8 cellular contexts compared by ENCODE assay signal in the genomic region with DNA sequence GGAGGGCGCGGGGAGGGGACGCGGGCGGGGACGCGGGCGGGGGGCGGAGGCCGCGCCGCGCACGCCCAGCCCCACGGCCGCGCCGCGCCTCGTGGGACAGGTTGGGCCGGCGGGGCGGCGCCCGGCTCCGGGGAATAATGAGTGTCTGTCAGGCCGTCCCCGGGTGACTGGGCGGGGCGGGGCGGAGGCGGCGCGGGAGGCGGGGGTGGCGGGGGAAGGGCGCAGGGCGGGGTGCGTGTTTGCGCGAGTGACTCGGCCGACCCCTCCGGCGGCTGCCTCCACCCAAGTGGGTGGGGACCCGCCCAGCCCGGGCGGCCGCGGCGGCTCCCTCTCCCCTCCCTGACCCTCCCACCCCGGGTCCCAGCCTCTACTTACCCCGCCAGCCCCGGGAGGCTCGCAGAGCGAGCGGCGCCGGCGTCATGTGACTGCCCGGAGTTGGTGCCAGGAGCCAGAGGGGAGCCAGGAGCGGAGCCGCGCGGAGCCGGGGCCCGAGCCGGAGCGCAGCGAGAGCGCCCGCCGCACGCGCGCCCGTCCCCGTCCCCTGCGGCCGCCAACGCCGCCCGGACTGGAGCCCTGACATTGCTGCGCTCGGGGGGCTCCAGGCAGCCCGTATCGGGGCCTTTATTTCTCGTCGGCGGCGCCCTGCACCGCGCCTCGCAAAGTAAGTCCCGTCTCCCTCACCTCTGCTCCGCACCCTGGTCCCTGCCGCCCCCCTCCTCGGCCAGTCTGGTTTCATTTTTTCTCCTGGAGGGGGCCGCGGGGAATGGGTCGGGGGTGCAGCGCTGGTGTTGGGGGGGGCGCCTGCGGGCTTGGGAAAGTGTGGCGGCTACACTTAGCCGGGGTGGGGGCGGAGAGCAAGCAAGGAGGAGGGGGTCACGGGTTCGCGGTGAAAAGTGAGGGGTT. TPM values are rescaled to one million over a fixed set of nuclear protein-coding genes. Genes with fewer than 3 reads are reported as not detected.
DNase-seq lines count a peak whose midpoint lies in the region; ATAC-seq and TF ChIP-seq lines count a peak whose summit lies in the region.

A gene (plus strand): TSS at position 399 of the 903 bp plus-strand sequence. CDS start 16,427 bp downstream, outside the sequence.

- H3K27ac Mint-ChIP-seq in natural killer cell treated with Interleukin-12 subunit alpha and Interleukin-12 subunit beta and Interleukin-15 and Interleukin-18, amount 100 ng/mL, for 72 hours, result peak within 1 kb of the TSS; percentile 93 to 97

- H3K27me3 ChIP-seq in KMS-11 (ENCODE audit: insufficient read depth, low read depth), result no peaks in the 10 kb centered on the region

- peak within 1 kb of the TSS; percentile 32 for H3K27ac ChIP-seq in KMS-11

- peak within 1 kb of the TSS; percentile 52; the same call in 1 of the 2 replicates for H2AFZ ChIP-seq in KMS-11 (ENCODE audit: low read depth)

- H3K27me3 Mint-ChIP-seq in natural killer cell treated with Interleukin-12 subunit alpha and Interleukin-12 subunit beta and Interleukin-15 and Interleukin-18, amount 100 ng/mL, for 72 hours, result no peaks in the 10 kb centered on the region

- DNase-seq in DMS153 treated with DMSO at 0.1 percent for 48 hours (lab: John Stamatoyannopoulos, UW; ENCODE audit: unreplicated experiment) (peak; percentile 40), fibroblast of pulmonary artery (ENCODE audit: low read depth) (peak; percentile 94)
- DNase-seq in activated effector memory CD4-positive, alpha-beta T cell treated with Interleukin-2 at 50 U/mL for 16 hours, result peak; percentile 93
- peak; percentile 96 for DNase-seq in natural killer cell treated with Interleukin-12 subunit alpha and Interleukin-12 subunit beta and Interleukin-15 and Interleukin-18, amount 100 ng/mL, for 72 hours (ENCODE audit: low spot score)
- DNase-seq in stimulated activated naive CD4-positive, alpha-beta T cell treated with Interleukin-2 at 50 U/mL for 16 hours (lab: John Stamatoyannopoulos, UW), result peak; percentile 87

- peak within 1 kb of the TSS; percentile 92 for H3K4me3 Mint-ChIP-seq in natural killer cell treated with Interleukin-12 subunit alpha and Interleukin-12 subunit beta and Interleukin-15 and Interleukin-18, amount 100 ng/mL, for 72 hours

- H4K20me1 ChIP-seq in KMS-11 (ENCODE audit: insufficient read depth), result no peaks in the 10 kb centered on the region

- H3K36me3 ChIP-seq in KMS-11 (ENCODE audit: insufficient read depth), result no peaks in the 10 kb centered on the region

- peaks cover 36% of the 10 kb centered on the region for H3K4me1 ChIP-seq in KMS-11 (ENCODE audit: low read depth, poor library complexity, severe bottlenecking)

- H3K4me2 ChIP-seq in KMS-11, result peak within 1 kb of the TSS; percentile 56

- H3K9me3 Mint-ChIP-seq in natural killer cell treated with Interleukin-12 subunit alpha and Interleukin-12 subunit beta and Interleukin-15 and Interleukin-18, amount 100 ng/mL, for 72 hours, result peaks cover 6% of the 10 kb centered on the region

- TF ChIP-seq CTCF in KMS-11 (conservative IDR thresholded peaks at IDR 0.05; ENCODE audit: low read depth, low read length) (no peak), fibroblast of pulmonary artery (IDR thresholded peaks at IDR 0.05; ENCODE audit: low read length, missing control alignments) (no peak)

- peak within 1 kb of the TSS; percentile 76 for H3K9ac ChIP-seq in KMS-11

- peak; percentile 63 for ATAC-seq in GM21737 (IDR thresholded peaks at IDR 0.05; ENCODE audit: unreplicated experiment)
- peak; percentile 93 to 94 for ATAC-seq in natural killer cell treated with Interleukin-12 subunit alpha and Interleukin-12 subunit beta and Interleukin-15 and Interleukin-18, amount 100 ng/mL, for 72 hours

- H3K36me3 Mint-ChIP-seq in natural killer cell treated with Interleukin-12 subunit alpha and Interleukin-12 subunit beta and Interleukin-15 and Interleukin-18, amount 100 ng/mL, for 72 hours, result peaks cover 10% of the 10 kb centered on the region

- H3K4me3 ChIP-seq in KMS-11 (IDR thresholded peaks at IDR 0.05; ENCODE audit: insufficient read depth, low read depth, low read length), result peak within 1 kb of the TSS; percentile 47
- H3K4me3 ChIP-seq in fibroblast of pulmonary artery (replicated peaks; ENCODE audit: low read depth, low read length), result peak within 1 kb of the TSS; percentile 93

- H3K4me1 Mint-ChIP-seq in natural killer cell treated with Interleukin-12 subunit alpha and Interleukin-12 subunit beta and Interleukin-15 and Interleukin-18, amount 100 ng/mL, for 72 hours (ENCODE audit: low read depth in 2 of 2), result peaks cover 49 to 57% of the 10 kb centered on the region in 2 donors

- TF ChIP-seq POLR2A in Raji (IDR thresholded peaks at IDR 0.05; ENCODE audit: insufficient read depth, low read depth, low read length), result peak; percentile 37; the same call in 1 of the 2 replicates

- H3K79me2 ChIP-seq in KMS-11 (ENCODE audit: insufficient read depth, low read depth), result 0 out of 2 replicates have a peak, but pooled peaks cover 8% of the 10 kb centered on the region

RNA-seq across cellular contexts. Expression of the gene that starts here (rescaled TPM):
- total RNA-seq in natural killer cell treated with Interleukin-12 subunit alpha and Interleukin-12 subunit beta and Interleukin-15 and Interleukin-18, amount 100 ng/mL, for 72 hours, result 10 to 100 TPM; 68.6 to 68.9 TPM

Comparison
In these comparisons a context has a peak if more than half of its experiments do, and no peak if none do; other contexts are left out.
1. Peak in every context shown above with its lines: DNase-seq, ATAC-seq, H3K4me3 ChIP-seq and H3K27ac ChIP-seq.
2. DNase-seq: peak in every context shown above with its lines; median percentile 96 in natural killer cell treated with Interleukin-12 subunit alpha and Interleukin-12 subunit beta and Interleukin-15 and Interleukin-18, amount 100 ng/mL, for 72 hours; 94 in fibroblast of pulmonary artery; 93 in activated effector memory CD4-positive, alpha-beta T cell treated with Interleukin-2 at 50 U/mL for 16 hours; 87 in stimulated activated naive CD4-positive, alpha-beta T cell treated with Interleukin-2 at 50 U/mL for 16 hours; 40 in DMS153 treated with DMSO at 0.1 percent for 48 hours.